Comparison of ENCODE assay signal across 10 cellular contexts in the genomic region with DNA sequence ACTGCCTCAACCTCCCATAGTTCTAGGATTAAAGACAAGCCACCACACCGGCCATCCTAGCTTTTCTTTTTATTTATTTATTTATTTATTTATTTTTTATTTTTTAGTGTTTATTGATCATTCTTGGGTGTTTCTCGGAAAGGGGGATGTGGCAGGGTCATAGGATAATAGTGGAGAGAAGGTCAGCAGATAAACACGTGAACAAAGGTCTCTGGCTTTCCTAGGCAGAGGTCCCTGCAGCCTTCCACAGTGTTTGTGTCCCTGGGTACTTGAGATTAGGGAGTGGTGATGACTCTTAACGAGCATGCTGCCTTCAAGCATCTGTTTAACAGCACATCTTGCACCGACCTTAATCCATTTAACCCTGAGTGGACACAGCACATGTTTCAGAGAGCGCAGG. TPM values are rescaled to one million over a fixed set of nuclear protein-coding genes. Genes with fewer than 3 reads are reported as not detected.
"Had no signal": no experiment of that assay in that cellular context is flagged by ENCODE, and none has a peak within 500 bp of the region (broad histone marks: within the 10 kb centered on the region; RNA-seq: fewer than 3 reads in every experiment).

No MANE protein-coding gene starts in this region.

RNA-seq across cellular contexts. Expression of a gene that starts 58.0 kb away (rescaled TPM):
- total RNA-seq: subcutaneous adipose tissue, temporal lobe, thoracic aorta, thyroid gland, tibial nerve, upper lobe of right lung, ureter, urinary bladder, uterus, vagina had no signal
- polyA plus RNA-seq: urinary bladder had no signal
